Comparison of ENCODE assay signal across 35 cellular contexts in the genomic region with DNA sequence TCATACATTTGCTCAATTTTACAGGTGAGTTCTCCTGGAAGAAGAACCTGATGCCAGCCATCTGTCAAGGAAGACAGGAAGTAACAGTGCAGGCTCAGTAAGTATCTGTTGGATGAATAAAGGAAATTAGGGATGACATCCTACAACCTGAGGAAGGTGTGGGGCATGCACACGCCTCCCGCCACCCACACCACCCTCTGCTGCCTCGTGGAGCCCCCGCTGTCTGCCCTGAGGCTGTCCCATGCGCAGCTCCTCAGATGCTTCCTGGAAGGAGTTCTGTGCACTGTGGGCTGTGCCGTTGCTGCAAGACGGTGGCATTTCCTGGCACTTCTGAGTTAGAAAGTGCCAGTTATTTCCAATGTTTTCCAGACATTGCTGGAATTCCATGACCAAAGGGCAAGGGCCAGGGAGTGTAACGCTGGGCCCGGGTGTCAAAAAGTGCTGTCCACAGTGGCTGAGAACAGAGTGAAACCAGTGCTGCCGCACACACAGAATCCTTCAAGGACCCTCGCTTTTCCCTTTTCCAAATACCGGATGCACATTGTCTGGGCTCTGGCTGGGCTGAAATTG. TPM values are rescaled to one million over a fixed set of nuclear protein-coding genes. Genes with fewer than 3 reads are reported as not detected.
"Had no signal": no experiment of that assay in that cellular context is flagged by ENCODE, and none has a peak within 500 bp of the region (broad histone marks: within the 10 kb centered on the region; RNA-seq: fewer than 3 reads in every experiment).

No MANE protein-coding gene starts in this region.

- H3K4me1 Mint-ChIP-seq: activated CD4-positive, alpha-beta memory T cell treated with anti-CD3 and anti-CD28 coated beads, Interleukin-2, amount 10 ng/mL, durations not matched to agents 7 days and 5 days; activated CD4-positive, alpha-beta T cell treated with anti-CD3 and anti-CD28 coated beads, Interleukin-2, amount 10 ng/mL, durations not matched to agents 24 days and 14 days; stimulated activated memory B cell treated with anti-CD40 and anti-IgM and Interleukin-4, amounts not matched to agents 10 μg/mL and 1 μg/mL and 100 μg/mL, for 72 hours had no signal

- H3K4me3 Mint-ChIP-seq: activated CD4-positive, alpha-beta memory T cell treated with anti-CD3 and anti-CD28 coated beads, Interleukin-2, amount 10 ng/mL, durations not matched to agents 7 days and 5 days; activated CD4-positive, alpha-beta T cell treated with anti-CD3 and anti-CD28 coated beads, Interleukin-2, amount 10 ng/mL, durations not matched to agents 24 days and 14 days; activated T-cell treated with anti-CD3 and anti-CD28 coated beads, Interleukin-2, amount 50 U/mL, for 4 hours; immature natural killer cell; naive thymus-derived CD4-positive, alpha-beta T cell; stimulated activated memory B cell treated with anti-CD40 and anti-IgM and Interleukin-4, amounts not matched to agents 10 μg/mL and 1 μg/mL and 100 μg/mL, for 72 hours; stimulated activated naive CD8-positive, alpha-beta T cell treated with anti-CD3 and anti-CD28 coated beads, Interleukin-15, amount 100 ng/mL, for 72 hours; T-helper 17 cell had no signal

- H3K4me1 ChIP-seq: breast epithelium, gastroesophageal sphincter, sigmoid colon, thyroid gland, upper lobe of right lung had no signal

- H3K27ac ChIP-seq: breast epithelium, dorsolateral prefrontal cortex, gastroesophageal sphincter, sigmoid colon, thyroid gland, upper lobe of right lung had no signal

- H3K9me3 ChIP-seq: thyroid gland, upper lobe of right lung had no signal

- H3K27me3 Mint-ChIP-seq: activated CD4-positive, alpha-beta memory T cell treated with anti-CD3 and anti-CD28 coated beads, Interleukin-2, amount 10 ng/mL, durations not matched to agents 7 days and 5 days; activated CD4-positive, alpha-beta T cell treated with anti-CD3 and anti-CD28 coated beads, Interleukin-2, amount 10 ng/mL, durations not matched to agents 24 days and 14 days; naive thymus-derived CD4-positive, alpha-beta T cell; stimulated activated memory B cell treated with anti-CD40 and anti-IgM and Interleukin-4, amounts not matched to agents 10 μg/mL and 1 μg/mL and 100 μg/mL, for 72 hours; stimulated activated naive CD8-positive, alpha-beta T cell treated with anti-CD3 and anti-CD28 coated beads, Interleukin-15, amount 100 ng/mL, for 72 hours; T-helper 17 cell had no signal

- H3K4me3 ChIP-seq: breast epithelium, dorsolateral prefrontal cortex, gastroesophageal sphincter, sigmoid colon, thyroid gland, upper lobe of right lung had no signal

- H3K9me3 Mint-ChIP-seq: activated T-helper 2 cell treated with anti-CD3 and anti-CD28 coated beads, Interferon-gamma antibody, Interleukin-2, Interleukin-4, amounts not matched to agents 10 μg/mL and 5 μg/mL and 100 μg/mL, durations not matched to agents 14 hours and 24 hours and 36 hours had no signal

- DNase-seq: activated CD4-positive, alpha-beta memory T cell treated with anti-CD3 and anti-CD28 coated beads, Interleukin-2, amount 10 ng/mL, durations not matched to agents 7 days and 5 days; activated CD4-positive, alpha-beta T cell treated with anti-CD3 and anti-CD28 coated beads, Interleukin-2, amount 10 ng/mL, durations not matched to agents 24 days and 14 days; activated CD4-positive, CD25-positive, alpha-beta regulatory T cell treated with anti-CD3 and anti-CD28 coated beads, Interleukin-2, amount 50 U/mL, for 72 hours; activated naive CD4-positive, alpha-beta T cell; activated T-cell treated with anti-CD3 and anti-CD28 coated beads, Interleukin-2, amount 50 U/mL, for 4 hours; central memory CD4-positive, alpha-beta T cell; dorsolateral prefrontal cortex; effector memory CD4-positive, alpha-beta T cell; erythroblast; hippocampal formation; immature natural killer cell; left colon; midbrain; naive thymus-derived CD4-positive, alpha-beta T cell; occipital lobe; sigmoid colon; small intestine; stimulated activated CD4-positive, alpha-beta T cell treated with anti-CD3 and anti-CD28 coated beads, Interleukin-1b, Interleukin-23, amount 100 ng/mL, for 48 hours; stimulated activated CD4-positive, alpha-beta T cell treated with anti-CD3 and anti-CD28 coated beads, Interleukin-4, amount 100 ng/mL, for 4 hours; stimulated activated CD8-positive, alpha-beta memory T cell treated with anti-CD3 and anti-CD28 coated beads, Interleukin-4, amount 100 ng/mL, for 48 hours; stimulated activated naive CD8-positive, alpha-beta T cell treated with anti-CD3 and anti-CD28 coated beads, Interleukin-15, amount 100 ng/mL, for 72 hours; T-helper 17 cell; T1000; thyroid gland; upper lobe of right lung had no signal

- H3K27me3 ChIP-seq: breast epithelium, dorsolateral prefrontal cortex, gastroesophageal sphincter, sigmoid colon, thyroid gland, upper lobe of right lung had no signal

- H3K27ac Mint-ChIP-seq: activated CD4-positive, alpha-beta memory T cell treated with anti-CD3 and anti-CD28 coated beads, Interleukin-2, amount 10 ng/mL, durations not matched to agents 7 days and 5 days; activated CD4-positive, alpha-beta T cell treated with anti-CD3 and anti-CD28 coated beads, Interleukin-2, amount 10 ng/mL, durations not matched to agents 24 days and 14 days; activated naive CD4-positive, alpha-beta T cell treated with anti-CD3 and anti-CD28 coated beads, Interleukin-2, amount 50 U/mL, for 72 hours; activated T-helper 2 cell treated with anti-CD3 and anti-CD28 coated beads, Interferon-gamma antibody, Interleukin-2, Interleukin-4, amounts not matched to agents 10 μg/mL and 5 μg/mL and 100 μg/mL, durations not matched to agents 14 hours and 24 hours and 36 hours; stimulated activated memory B cell treated with anti-CD40 and anti-IgM and Interleukin-4, amounts not matched to agents 10 μg/mL and 1 μg/mL and 100 μg/mL, for 72 hours; T-helper 17 cell had no signal

- H3K36me3 ChIP-seq: breast epithelium, thyroid gland, upper lobe of right lung had no signal

- ATAC-seq: activated T-cell treated with anti-CD3 and anti-CD28 coated beads, Interleukin-2, amount 50 U/mL, for 4 hours; gastroesophageal sphincter; left colon; naive thymus-derived CD4-positive, alpha-beta T cell; T-helper 17 cell; upper lobe of right lung had no signal

RNA-seq across cellular contexts. Expression of a gene that starts 4.2 kb away (rescaled TPM):
- total RNA-seq: fibroblast of villous mesenchyme, kidney, lower leg skin, occipital lobe, renal cortical epithelial cell, T-helper 17 cell, thyroid gland had no signal
- polyA plus RNA-seq: naive thymus-derived CD4-positive, alpha-beta T cell; neural cell had no signal
